In genomic region chr17:77375108-77375507, GRCh38 we compare ENCODE assay signal across 9 cellular contexts.
A peak's percentile ranks its signal among the peaks of the same experiment; 100 is the strongest.
DNase-seq lines count a peak whose midpoint lies in the region; ATAC-seq and TF ChIP-seq lines count a peak whose summit lies in the region.
"Had no signal": no experiment of that assay in that cellular context is flagged by ENCODE, and none has a peak within 500 bp of the region (broad histone marks: within the 10 kb centered on the region; RNA-seq: fewer than 3 reads in every experiment).

No MANE protein-coding gene starts in this region.

- no peaks in the 10 kb centered on the region for H3K27me3 Mint-ChIP-seq in activated naive CD8-positive, alpha-beta T cell
- H3K27me3 Mint-ChIP-seq in immature natural killer cell (ENCODE audit: low read depth in 3 of 3) = peaks cover 5 to 9% (median 7%) of the 10 kb centered on the region in 3 donors

- intact Hi-C loops in spleen (cut with DNase I; ENCODE audit: low total_unique reads) = no loop called here

- no peaks in the 10 kb centered on the region for H3K27me3 ChIP-seq in HUES64 (ENCODE audit: insufficient read depth, low read length)
- H3K27me3 ChIP-seq in spleen (replicated peaks in 1 of 7) = no peaks in the 10 kb centered on the region

- no peak for TF ChIP-seq POLR2A in spleen (IDR thresholded peaks at IDR 0.05)

- H3K4me1 ChIP-seq in HUES64 (ENCODE audit: insufficient read depth, low read length) = peaks cover 41% of the 10 kb centered on the region
- H3K4me1 ChIP-seq in spleen = peaks cover 63 to 97% (median 87%) of the 10 kb centered on the region in 6 donors

- ATAC-seq in omental fat pad (ENCODE audit: low FRiP score) = no peak

- H3K36me3 Mint-ChIP-seq in activated naive CD8-positive, alpha-beta T cell = no peaks in the 10 kb centered on the region
- no peaks in the 10 kb centered on the region for H3K36me3 Mint-ChIP-seq in immature natural killer cell

- peak overlapping the region; percentile 89 for H3K4me3 ChIP-seq in HUES64 (ENCODE audit: low read length)
- peak overlapping the region; percentile 89 to 99 (median 92) for H3K4me3 ChIP-seq in spleen

- DNase-seq in immature natural killer cell = no peak
- no peak for DNase-seq in spleen
- no peak for DNase-seq in omental fat pad (ENCODE audit: low spot score)
- no peak for DNase-seq in NCI-H128 (lab: John Stamatoyannopoulos, UW; ENCODE audit: unreplicated experiment)
- no peak for DNase-seq in NCI-H1092 (lab: John Stamatoyannopoulos, UW)
- DNase-seq in NCI-H1417 (lab: John Stamatoyannopoulos, UW) = no peak
- DNase-seq: NCI-H1048 had no signal

- H3K9me3 ChIP-seq in HUES64 (ENCODE audit: insufficient read depth, low read depth, low read length) = no peaks in the 10 kb centered on the region
- no peaks in the 10 kb centered on the region for H3K9me3 ChIP-seq in spleen

- H3K4me3 Mint-ChIP-seq in activated naive CD8-positive, alpha-beta T cell = peak overlapping the region; percentile 96
- H3K4me3 Mint-ChIP-seq in immature natural killer cell = peak overlapping the region; percentile 98 to 100 (median 99)

- H3K9ac ChIP-seq in HUES64 (ENCODE audit: low read depth, low read length) = no peak overlapping the region

- H3K27ac ChIP-seq in HUES64 (ENCODE audit: low read depth, low read length) (no peak overlapping the region), spleen (peak overlapping the region in 7 of 8 donors; percentile 87 to 95 (median 91))

- 58% methylated on average over 13 of the region's 13 CpGs for WGBS in HUES64
- WGBS in spleen, 5 donors = 43 to 56% (median 51%) methylated on average over 13 of the region's 13 CpGs

- no peaks in the 10 kb centered on the region for H3K9me3 Mint-ChIP-seq in activated naive CD8-positive, alpha-beta T cell (ENCODE audit: low read depth)
- H3K9me3 Mint-ChIP-seq in immature natural killer cell = no peaks in the 10 kb centered on the region

- TF ChIP-seq CTCF in spleen (IDR thresholded peaks at IDR 0.05 in 8 of 11, conservative IDR thresholded peaks at IDR 0.05 in 3 of 11) (no peak), omental fat pad (IDR thresholded peaks at IDR 0.05) (no peak)

- peak overlapping the region; percentile 92 for H3K27ac Mint-ChIP-seq in activated naive CD8-positive, alpha-beta T cell
- H3K27ac Mint-ChIP-seq in immature natural killer cell = peak overlapping the region; percentile 80 to 99 (median 94)

- peaks cover 80% of the 10 kb centered on the region for H3K4me1 Mint-ChIP-seq in activated naive CD8-positive, alpha-beta T cell (ENCODE audit: low read depth)
- H3K4me1 Mint-ChIP-seq in immature natural killer cell = peaks cover 68 to 74% of the 10 kb centered on the region in 2 donors

- H3K36me3 ChIP-seq in HUES64 (ENCODE audit: insufficient read depth, low read length) = no peaks in the 10 kb centered on the region
- peaks cover 0 to 11% (median 0%) of the 10 kb centered on the region in 6 donors for H3K36me3 ChIP-seq in spleen
